16 cellular contexts compared by ENCODE assay signal in the genomic region with DNA sequence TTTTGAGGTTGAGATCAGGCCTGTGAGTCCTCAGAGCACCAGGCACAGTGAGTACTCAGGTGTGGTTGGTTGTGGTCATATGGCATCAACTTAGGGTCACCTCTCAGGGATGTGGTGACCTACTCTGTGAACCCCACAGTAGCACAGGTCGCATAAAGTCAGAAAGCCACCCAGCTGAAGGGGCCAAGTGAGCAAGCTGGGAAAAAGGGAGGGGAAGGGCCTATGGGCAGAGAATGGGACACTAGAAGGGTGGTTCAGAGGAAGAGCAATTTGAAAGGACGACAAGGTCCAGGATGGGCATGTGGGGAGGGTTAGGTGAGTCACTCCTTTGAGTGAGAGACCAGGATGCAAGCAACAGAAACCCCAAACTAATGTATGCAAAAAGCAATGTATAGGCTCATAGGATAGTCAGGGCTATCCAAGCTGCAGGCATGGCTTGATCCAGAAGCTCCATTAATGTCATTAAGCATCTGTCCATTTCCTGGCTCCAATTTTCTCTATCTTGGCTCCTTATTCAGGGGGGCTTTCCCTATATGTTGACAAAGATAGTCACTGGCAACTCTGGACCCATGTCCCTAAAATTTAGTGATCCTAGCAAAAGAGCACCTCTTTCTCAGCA. TPM values are rescaled to one million over a fixed set of nuclear protein-coding genes. Genes with fewer than 3 reads are reported as not detected.
DNase-seq lines count a peak whose midpoint lies in the region; ATAC-seq and TF ChIP-seq lines count a peak whose summit lies in the region.
"Had no signal": no experiment of that assay in that cellular context is flagged by ENCODE, and none has a peak within 500 bp of the region (broad histone marks: within the 10 kb centered on the region; RNA-seq: fewer than 3 reads in every experiment).

No MANE protein-coding gene starts in this region.

- intact Hi-C loops in mucosa of descending colon (cut with DNase I, micrococcal nuclease): no loop called here

- no peak for DNase-seq in activated naive CD4-positive, alpha-beta T cell treated with Interleukin-2 at 50 U/mL for 16 hours
- peak; percentile 38 for DNase-seq in activated CD4-positive, alpha-beta memory T cell treated with anti-CD3 and anti-CD28 coated beads, Interleukin-2, amount 10 ng/mL, durations not matched to agents 7 days and 5 days
- DNase-seq in glutamatergic neuron: no peak
- DNase-seq in type B pancreatic cell (ENCODE audit: extremely low spot score, unreplicated experiment): no peak
- no peak for DNase-seq in mucosa of descending colon
- DNase-seq in NCI-H187 treated with DMSO at 0.1 percent for 48 hours (lab: John Stamatoyannopoulos, UW): no peak
- no peak for DNase-seq in GM10248 (ENCODE audit: extremely low spot score)
- DNase-seq: DMS79 treated with DMSO at 0.1 percent for 48 hours; effector CD8-positive, alpha-beta T cell; heart right ventricle; NCI-H226; occipital lobe; PC-3; stimulated activated CD4-positive, alpha-beta T cell treated with anti-CD3 and anti-CD28 coated beads, Interleukin-12 subunit alpha, Interleukin-12 subunit beta, amount 100 ng/mL, for 4 hours had no signal

- no peak overlapping the region for H3K4me3 Mint-ChIP-seq in activated naive CD4-positive, alpha-beta T cell treated with anti-CD3 and anti-CD28 coated beads, Interleukin-2, amount 50 U/mL, for 24 hours
- no peak overlapping the region for H3K4me3 Mint-ChIP-seq in activated CD4-positive, alpha-beta memory T cell treated with anti-CD3 and anti-CD28 coated beads, Interleukin-2, amount 10 ng/mL, durations not matched to agents 7 days and 5 days
- peak overlapping the region; percentile 26 for H3K4me3 Mint-ChIP-seq in glutamatergic neuron (ENCODE audit: unreplicated experiment)
- H3K4me3 Mint-ChIP-seq in type B pancreatic cell: peak overlapping the region; percentile 73

- H3K4me1 Mint-ChIP-seq in activated naive CD4-positive, alpha-beta T cell treated with anti-CD3 and anti-CD28 coated beads, Interleukin-2, amount 50 U/mL, for 24 hours: peaks cover 26% of the 10 kb centered on the region
- peaks cover 39% of the 10 kb centered on the region for H3K4me1 Mint-ChIP-seq in activated CD4-positive, alpha-beta memory T cell treated with anti-CD3 and anti-CD28 coated beads, Interleukin-2, amount 10 ng/mL, durations not matched to agents 7 days and 5 days
- peaks cover 10% of the 10 kb centered on the region for H3K4me1 Mint-ChIP-seq in glutamatergic neuron (ENCODE audit: low read depth, unreplicated experiment)
- peaks cover 7% of the 10 kb centered on the region for H3K4me1 Mint-ChIP-seq in type B pancreatic cell (ENCODE audit: unreplicated experiment)

- H3K36me3 Mint-ChIP-seq in activated naive CD4-positive, alpha-beta T cell treated with anti-CD3 and anti-CD28 coated beads, Interleukin-2, amount 50 U/mL, for 24 hours: peaks cover under 1% of the 10 kb centered on the region
- H3K36me3 Mint-ChIP-seq in activated CD4-positive, alpha-beta memory T cell treated with anti-CD3 and anti-CD28 coated beads, Interleukin-2, amount 10 ng/mL, durations not matched to agents 7 days and 5 days (ENCODE audit: low read depth): peaks cover 19% of the 10 kb centered on the region
- H3K36me3 Mint-ChIP-seq in glutamatergic neuron (ENCODE audit: unreplicated experiment) (no peaks in the 10 kb centered on the region), type B pancreatic cell (peaks cover 3% of the 10 kb centered on the region)

- peak overlapping the region; percentile 52 for H3K27ac Mint-ChIP-seq in activated naive CD4-positive, alpha-beta T cell treated with anti-CD3 and anti-CD28 coated beads, Interleukin-2, amount 50 U/mL, for 24 hours
- peak overlapping the region; percentile 66 for H3K27ac Mint-ChIP-seq in activated CD4-positive, alpha-beta memory T cell treated with anti-CD3 and anti-CD28 coated beads, Interleukin-2, amount 10 ng/mL, durations not matched to agents 7 days and 5 days
- H3K27ac Mint-ChIP-seq in glutamatergic neuron (ENCODE audit: unreplicated experiment) (no peak overlapping the region), type B pancreatic cell (peak overlapping the region; percentile 88)

- TF ChIP-seq CTCF in glutamatergic neuron (IDR thresholded peaks at IDR 0.05; ENCODE audit: partially characterized antibody, unreplicated experiment) (no peak), type B pancreatic cell (conservative IDR thresholded peaks at IDR 0.05) (no peak), mucosa of descending colon (IDR thresholded peaks at IDR 0.05) (no peak), GM10248 (IDR thresholded peaks at IDR 0.05; ENCODE audit: control extremely low read depth, extremely low read depth, low read depth, missing control alignments) (no peak)

- no peaks in the 10 kb centered on the region for H3K9me3 ChIP-seq in mucosa of descending colon
- H3K9me3 ChIP-seq: heart right ventricle had no signal

- no peaks in the 10 kb centered on the region for H3K9me3 Mint-ChIP-seq in activated naive CD4-positive, alpha-beta T cell treated with anti-CD3 and anti-CD28 coated beads, Interleukin-2, amount 50 U/mL, for 24 hours
- no peaks in the 10 kb centered on the region for H3K9me3 Mint-ChIP-seq in activated CD4-positive, alpha-beta memory T cell treated with anti-CD3 and anti-CD28 coated beads, Interleukin-2, amount 10 ng/mL, durations not matched to agents 7 days and 5 days
- H3K9me3 Mint-ChIP-seq in glutamatergic neuron (ENCODE audit: unreplicated experiment) (peaks cover 12% of the 10 kb centered on the region), type B pancreatic cell (no peaks in the 10 kb centered on the region)

- H3K27me3 Mint-ChIP-seq in activated naive CD4-positive, alpha-beta T cell treated with anti-CD3 and anti-CD28 coated beads, Interleukin-2, amount 50 U/mL, for 24 hours: no peaks in the 10 kb centered on the region
- H3K27me3 Mint-ChIP-seq in activated CD4-positive, alpha-beta memory T cell treated with anti-CD3 and anti-CD28 coated beads, Interleukin-2, amount 10 ng/mL, durations not matched to agents 7 days and 5 days: no peaks in the 10 kb centered on the region
- H3K27me3 Mint-ChIP-seq in glutamatergic neuron (ENCODE audit: unreplicated experiment) (peaks cover 12% of the 10 kb centered on the region), type B pancreatic cell (no peaks in the 10 kb centered on the region)

- no peaks in the 10 kb centered on the region for H3K36me3 ChIP-seq in mucosa of descending colon (ENCODE audit: low read depth)
- H3K36me3 ChIP-seq: heart right ventricle had no signal

- CTCF ChIA-PET in activated CD4-positive, alpha-beta memory T cell treated with anti-CD3 and anti-CD28 coated beads, Interleukin-2, amount 10 ng/mL, durations not matched to agents 7 days and 5 days (lab: Charles Lee): interaction anchor here (1.0 to 1.6 kb wide), 2 partner anchors 63 to 342 kb away, joined by 3 to 4 read pairs; no protein-coding TSS in a partner anchor
- CTCF ChIA-PET in GM10248 (lab: Yijun Ruan, JAX): interaction anchor here (1.0 to 1.9 kb wide), 2 partner anchors 20 to 258 kb away, joined by 3 to 5 read pairs; no protein-coding TSS in a partner anchor

- H3K4me1 ChIP-seq in mucosa of descending colon (ENCODE audit: low read depth): peaks cover 13% of the 10 kb centered on the region

- POLR2A ChIA-PET in activated CD4-positive, alpha-beta memory T cell treated with anti-CD3 and anti-CD28 coated beads, Interleukin-2, amount 10 ng/mL, durations not matched to agents 7 days and 5 days (lab: Charles Lee): interaction anchor here (1.0 to 8.4 kb wide), 7 partner anchors 12 to 192 kb away, joined by 4 to 197 read pairs (median 14); a partner anchor contains a TSS
- POLR2A ChIA-PET in GM10248 (lab: Yijun Ruan, JAX): interaction anchor here (0.6 to 3.6 kb wide), 3 partner anchors 10 to 79 kb away, joined by 3 to 13 read pairs (median 3); a partner anchor contains a TSS

- no peak overlapping the region for H3K4me3 ChIP-seq in mucosa of descending colon
- H3K4me3 ChIP-seq: heart right ventricle had no signal

- ATAC-seq in mucosa of descending colon: no peak
- ATAC-seq: heart right ventricle, left lobe of liver, PC-3 had no signal

RNA-seq across cellular contexts. Expression of a gene that starts 33.5 kb away (rescaled TPM):
- 10 to 100 TPM; 45.7 to 50.1 TPM for total RNA-seq in activated CD4-positive, alpha-beta memory T cell treated with anti-CD3 and anti-CD28 coated beads, Interleukin-2, amount 10 ng/mL, durations not matched to agents 7 days and 5 days
- total RNA-seq in glutamatergic neuron (ENCODE audit: unreplicated experiment) (37.7 TPM), type B pancreatic cell (ENCODE audit: low replicate concordance) (33.2 and 34.9 TPM in 2 replicates), mucosa of descending colon (10 to 100 TPM; 37.0 to 44.1 (median 41.4) TPM)

Comparison
In these comparisons a context has a peak if more than half of its experiments do, and no peak if none do; other contexts are left out.
1. H3K4me3 Mint-ChIP-seq: peak in glutamatergic neuron (single experiment) and type B pancreatic cell (single experiment); none in activated naive CD4-positive, alpha-beta T cell treated with anti-CD3 and anti-CD28 coated beads, Interleukin-2, amount 50 U/mL, for 24 hours (single experiment) and activated CD4-positive, alpha-beta memory T cell treated with anti-CD3 and anti-CD28 coated beads, Interleukin-2, amount 10 ng/mL, durations not matched to agents 7 days and 5 days (single experiment).